In genomic region chr4:120085705-120086104, GRCh38 we compare ENCODE assay signal across 28 cellular contexts. TPM values are rescaled to one million over a fixed set of nuclear protein-coding genes. Genes with fewer than 3 reads are reported as not detected.
DNase-seq lines count a peak whose midpoint lies in the region; ATAC-seq, FAIRE-seq and TF ChIP-seq lines count a peak whose summit lies in the region.
"Had no signal": no experiment of that assay in that cellular context is flagged by ENCODE, and none has a peak within 500 bp of the region (broad histone marks: within the 10 kb centered on the region; RNA-seq: fewer than 3 reads in every experiment).

No MANE protein-coding gene starts in this region.

- TF ChIP-seq POLR2A in endothelial cell of umbilical vein (IDR thresholded peaks at IDR 0.05; ENCODE audit: low read depth, low read length) (no peak), upper lobe of left lung (IDR thresholded peaks at IDR 0.05) (no peak)

- TF ChIP-seq EP300 in upper lobe of left lung (IDR thresholded peaks at IDR 0.05) = no peak

- ATAC-seq in GM18868 (IDR thresholded peaks at IDR 0.05; ENCODE audit: unreplicated experiment) = peak; percentile 57
- no peak for ATAC-seq in upper lobe of left lung (ENCODE audit: low FRiP score in 2 of 2)
- no peak for ATAC-seq in GM21723 (IDR thresholded peaks at IDR 0.05; ENCODE audit: unreplicated experiment)
- ATAC-seq: K562, left lung, Right ventricle myocardium inferior had no signal

- POLR2A ChIA-PET in AG04450 (lab: Yijun Ruan, JAX) (no interaction called here), endothelial cell of umbilical vein (lab: Charles Lee) (no interaction called here)

- dilution Hi-C loops in endothelial cell of umbilical vein (cut with MboI; ENCODE audit: extremely low pct_ligation_motif_present, low sequenced_read_pairs) = no loop called here

- no peaks in the 10 kb centered on the region for H3K9me1 ChIP-seq in endothelial cell of umbilical vein (replicated peaks; ENCODE audit: control insufficient read depth, extremely low read depth, insufficient read depth, low read length)

- H2AFZ ChIP-seq in endothelial cell of umbilical vein (ENCODE audit: low read depth, low read length) = no peak overlapping the region

- H3K4me2 ChIP-seq in endothelial cell of umbilical vein (ENCODE audit: insufficient read depth, low read length) = no peak overlapping the region

- TF ChIP-seq CTCF in AG04450 (IDR thresholded peaks at IDR 0.05; ENCODE audit: low read depth, low read length) = no peak
- TF ChIP-seq CTCF in endothelial cell of umbilical vein (IDR thresholded peaks at IDR 0.05; ENCODE audit: extremely low read depth in 1 of 2, insufficient read depth in 1 of 2, low read depth in 1 of 2, low read length in 2 of 2) = no peak
- TF ChIP-seq CTCF in upper lobe of left lung (IDR thresholded peaks at IDR 0.05) = no peak

- H3K4me3 ChIP-seq in AG04450 (ENCODE audit: low read depth, low read length) = no peak overlapping the region
- no peak overlapping the region for H3K4me3 ChIP-seq in endothelial cell of umbilical vein (replicated peaks in 1 of 3; ENCODE audit: insufficient read depth in 1 of 3, low read depth in 1 of 3, low read length in 3 of 3)
- H3K4me3 ChIP-seq in upper lobe of left lung = no peak overlapping the region
- H3K4me3 ChIP-seq: dorsolateral prefrontal cortex, HAP-1, K562, left lung, vagina had no signal

- no peak overlapping the region for H3K9ac ChIP-seq in endothelial cell of umbilical vein (replicated peaks; ENCODE audit: extremely low read depth, insufficient read depth, low read length)

- H3K27me3 ChIP-seq in AG04450 (ENCODE audit: control insufficient read depth, insufficient read depth, low read length) (no peaks in the 10 kb centered on the region), endothelial cell of umbilical vein (ENCODE audit: control insufficient read depth in 2 of 2, insufficient read depth in 2 of 2, low read length in 2 of 2) (no peaks in the 10 kb centered on the region), upper lobe of left lung (no peaks in the 10 kb centered on the region)
- H3K27me3 ChIP-seq: dorsolateral prefrontal cortex, left lung, vagina had no signal

- intact Hi-C loops in endothelial cell of umbilical vein (cut with micrococcal nuclease) = no loop called here

- no peak for FAIRE-seq in endothelial cell of umbilical vein (lab: Jason Lieb, UNC)
- FAIRE-seq: GM19239, K562, TTC549 had no signal

- no peaks in the 10 kb centered on the region for H3K9me3 ChIP-seq in AG04450 (ENCODE audit: control insufficient read depth, insufficient read depth, low read length)
- no peaks in the 10 kb centered on the region for H3K9me3 ChIP-seq in endothelial cell of umbilical vein (replicated peaks; ENCODE audit: control insufficient read depth, insufficient read depth, low read length)
- H3K9me3 ChIP-seq in upper lobe of left lung = peaks cover 0 to 4% (median 0%) of the 10 kb centered on the region in 4 donors
- H3K9me3 ChIP-seq: HAP-1, vagina had no signal

- CTCF ChIA-PET in AG04450 (lab: Charles Lee) = interaction anchor here (0.9 to 1.2 kb wide), 2 partner anchors 13 to 17 kb away, joined by 3 read pairs; no protein-coding TSS in a partner anchor
- CTCF ChIA-PET in endothelial cell of umbilical vein (lab: Charles Lee) = no interaction called here

- H3K4me1 ChIP-seq in endothelial cell of umbilical vein (ENCODE audit: control insufficient read depth, extremely low read depth, insufficient read depth, low read length) (no peaks in the 10 kb centered on the region), upper lobe of left lung (no peaks in the 10 kb centered on the region)
- H3K4me1 ChIP-seq: left lung, vagina had no signal

- no peaks in the 10 kb centered on the region for H3K79me2 ChIP-seq in endothelial cell of umbilical vein (ENCODE audit: control insufficient read depth, insufficient read depth, low read length)

- DNase-seq in AG04450 (ENCODE audit: low read depth, low spot score) (peak; percentile 15), LHCN-M2 (ENCODE audit: low read depth) (peak; percentile 39), endothelial cell of umbilical vein (ENCODE audit: low read depth, low spot score) (no peak), upper lobe of left lung (no peak), NCI-H1694 treated with DMSO at 0.1 percent for 48 hours (lab: John Stamatoyannopoulos, UW) (no peak), AG08395 (ENCODE audit: low spot score) (no peak)
- DNase-seq: activated CD4-positive, alpha-beta T cell treated with anti-CD3 and anti-CD28 coated beads, Interleukin-2, amount 10 ng/mL, durations not matched to agents 24 days and 14 days; activated CD8-positive, alpha-beta memory T cell treated with anti-CD3 and anti-CD28 coated beads, Interleukin-2, amount 50 U/mL, for 48 hours; activated effector memory CD4-positive, alpha-beta T cell treated with anti-CD3 and anti-CD28 coated beads, Interleukin-2, amount 50 U/mL, for 16 hours; amniotic stem cell; caudate nucleus; CD4-positive, alpha-beta memory T cell; DMS153; dorsolateral prefrontal cortex; left lung; NCI-H2081; NCI-H524 treated with DMSO at 0.1 percent for 48 hours; nephron progenitor cell; stimulated activated CD4-positive, alpha-beta T cell treated with anti-CD3 and anti-CD28 coated beads, Interleukin-2, amount 100 ng/mL, for 48 hours had no signal

- H3K36me3 ChIP-seq in endothelial cell of umbilical vein (ENCODE audit: control insufficient read depth in 2 of 2, extremely low read depth in 1 of 2, insufficient read depth in 2 of 2, low read length in 2 of 2) (no peaks in the 10 kb centered on the region), upper lobe of left lung (no peaks in the 10 kb centered on the region)
- H3K36me3 ChIP-seq: HAP-1, left lung, vagina had no signal

- H3K27ac ChIP-seq in AG04450 (ENCODE audit: low read depth, low read length) = no peak overlapping the region
- H3K27ac ChIP-seq in endothelial cell of umbilical vein (ENCODE audit: insufficient read depth, low read depth, low read length) = no peak overlapping the region
- no peak overlapping the region for H3K27ac ChIP-seq in upper lobe of left lung
- H3K27ac ChIP-seq: dorsolateral prefrontal cortex, epithelial cell of prostate, left lung, vagina had no signal

- no peaks in the 10 kb centered on the region for H4K20me1 ChIP-seq in endothelial cell of umbilical vein (replicated peaks; ENCODE audit: control insufficient read depth, extremely low read depth, insufficient read depth, low read length)

- BruUV-seq in endothelial cell of umbilical vein (replicated peaks; lab: Mats Ljungman, UMichigan) = no TSS peak

TF ChIP-seq in endothelial cell of umbilical vein, 7 proteins besides CTCF, POLR2A, EP300 and RAD21:
- TF ChIP-seq JUN (IDR thresholded peaks at IDR 0.05; ENCODE audit: borderline replicate concordance, insufficient read depth, insufficient read length, low read depth) (peak; percentile 10), GATA2 (IDR thresholded peaks at IDR 0.05; ENCODE audit: insufficient read depth, insufficient read length, low read depth, low read length) (no peak), FOS (IDR thresholded peaks at IDR 0.05; ENCODE audit: borderline replicate concordance, insufficient read depth, low read length) (no peak), POLR2AphosphoS5 (IDR thresholded peaks at IDR 0.05; ENCODE audit: insufficient read depth, low read depth, low read length) (no peak), EZH2 (IDR thresholded peaks at IDR 0.05; ENCODE audit: borderline replicate concordance, low read depth, low read length, severe bottlenecking) (no peak), MYC (IDR thresholded peaks at IDR 0.05; ENCODE audit: low read depth, low read length) (no peak)
- TF ChIP-seq, protein P1, sequence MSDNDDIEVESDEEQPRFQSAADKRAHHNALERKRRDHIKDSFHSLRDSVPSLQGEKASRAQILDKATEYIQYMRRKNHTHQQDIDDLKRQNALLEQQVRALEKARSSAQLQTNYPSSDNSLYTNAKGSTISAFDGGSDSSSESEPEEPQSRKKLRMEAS (IDR thresholded peaks at IDR 0.05; ENCODE audit: insufficient read depth, insufficient read length) = no peak

RNA-seq across cellular contexts. Expression of gene MAD2L1, which starts 19.1 kb away (rescaled TPM):
- polyA plus RNA-seq in AG04450 (2011; rRNA removed) = 11.4 and 18.6 TPM in 2 replicates
- 3.3 and 4.5 TPM in 2 replicates for polyA minus RNA-seq in AG04450 (2011; rRNA and poly(A)+ RNA removed)
- 65.0 and 75.7 TPM in 2 replicates for total RNA-seq in LHCN-M2 (2014; rRNA removed)
- 23.7 TPM for polyA plus RNA-seq in LHCN-M2 (2012)
- 35.4 and 41.4 TPM in 2 replicates for total RNA-seq in endothelial cell of umbilical vein
- 12.3 and 15.6 TPM in 2 replicates for polyA plus RNA-seq in endothelial cell of umbilical vein
- polyA plus RNA-seq in endothelial cell of umbilical vein (2011; cell fraction: cytosol; rRNA removed) = 22.4 TPM in 2 replicates
- 16.1 and 18.2 TPM in 2 replicates for polyA plus RNA-seq in endothelial cell of umbilical vein (2011; cell fraction: nucleus; rRNA removed)
- 27.2 and 47.5 TPM in 2 replicates for polyA plus RNA-seq in endothelial cell of umbilical vein (2012)
- polyA minus RNA-seq in endothelial cell of umbilical vein = 28.8 and 29.0 TPM in 2 replicates
- polyA minus RNA-seq in endothelial cell of umbilical vein (2011; cell fraction: cytosol; rRNA and poly(A)+ RNA removed) = 22.4 TPM
- 21.0 and 25.7 TPM in 2 replicates for polyA minus RNA-seq in endothelial cell of umbilical vein (2011; cell fraction: nucleus; rRNA and poly(A)+ RNA removed)
- total RNA-seq in upper lobe of left lung = 1 to 10 TPM in 5 of 6 donors, not detected in 1; 1.7 to 4.3 (median 2.4) TPM

Comparison
In these comparisons a context has a peak if more than half of its experiments do, and no peak if none do; other contexts are left out.
1. DNase-seq: peak in AG04450 (single experiment) and LHCN-M2 (single experiment); none in endothelial cell of umbilical vein (single experiment), upper lobe of left lung (0 of 2), NCI-H1694 treated with DMSO at 0.1 percent for 48 hours (single experiment) and AG08395 (single experiment).